Comparison of ENCODE assay signal across 8 cellular contexts in genomic region chr2:236871500-236872001, GRCh38.
DNase-seq lines count a peak whose midpoint lies in the region; ATAC-seq, FAIRE-seq and TF ChIP-seq lines count a peak whose summit lies in the region.

No MANE protein-coding gene starts in this region.

- H3F3A ChIP-seq in GM23248 (ENCODE audit: insufficient read depth), result peaks cover 29% of the 10 kb centered on the region

- H3K9me3 ChIP-seq in GM23248 (ENCODE audit: low read depth), result no peaks in the 10 kb centered on the region

- H4K20me1 ChIP-seq in GM23248 (ENCODE audit: insufficient read depth), result no peaks in the 10 kb centered on the region

- H3K9ac ChIP-seq in GM23248, result peak overlapping the region; percentile 52

- peak; percentile 95 for DNase-seq in GM23248
- peak; percentile 99 for DNase-seq in SIG-M5 (lab: John Stamatoyannopoulos, UW)
- DNase-seq in fibroblast of the aortic adventitia (ENCODE audit: low read depth), result peak; percentile 90
- peak; percentile 85 for DNase-seq in pons (ENCODE audit: low spot score)
- DNase-seq in HUDEP-2 (lab: John Stamatoyannopoulos, UW; ENCODE audit: unreplicated experiment in 76 of 76), result no peak
- DNase-seq in GM12892 (ENCODE audit: insufficient read length), result no peak

- 4 to 5% methylated on average over 6 of the region's 6 CpGs for WGBS in GM23248 (ENCODE audit: low coverage in 1 of 2, low lambda C conversion rate in 2 of 2, missing lambda C conversion rate in 2 of 2), 2 experiments

- TF ChIP-seq POLR2A in GM12892 (IDR thresholded peaks at IDR 0.05; ENCODE audit: low read depth, low read length), result no peak

- H3K9me2 ChIP-seq in GM23248 (ENCODE audit: insufficient read depth), result peaks cover 6% of the 10 kb centered on the region; the same call in 1 of the 2 replicates

- no peaks in the 10 kb centered on the region for H3K79me2 ChIP-seq in GM23248 (ENCODE audit: insufficient read depth)

- peak overlapping the region; percentile 35 for H3K4me2 ChIP-seq in GM23248 (ENCODE audit: unreplicated experiment)

- ATAC-seq in GM19324 (IDR thresholded peaks at IDR 0.05; ENCODE audit: low FRiP score, unreplicated experiment), result no peak
- ATAC-seq in HG03520 (IDR thresholded peaks at IDR 0.05; ENCODE audit: unreplicated experiment), result no peak

- FAIRE-seq in GM12892 (lab: Jason Lieb, UNC), result no peak

- no peaks in the 10 kb centered on the region for H3K27me3 ChIP-seq in GM23248 (replicated peaks; ENCODE audit: insufficient read depth)

- H3K36me3 ChIP-seq in GM23248 (ENCODE audit: low read depth), result no peaks in the 10 kb centered on the region

- peak overlapping the region; percentile 86 for H3K27ac ChIP-seq in GM23248

- TF ChIP-seq CTCF in fibroblast of the aortic adventitia (IDR thresholded peaks at IDR 0.05; ENCODE audit: insufficient read depth, low read length), result no peak

- peaks cover 20% of the 10 kb centered on the region for H3K4me1 ChIP-seq in GM23248 (ENCODE audit: insufficient read depth)

- in situ Hi-C loops in GM23248 (cut with MboI), result no loop called here

- peak overlapping the region; percentile 44 for H2AFZ ChIP-seq in GM23248

- H3K4me3 ChIP-seq in GM23248, result no peak overlapping the region
- H3K4me3 ChIP-seq in fibroblast of the aortic adventitia (ENCODE audit: low read depth, low read length), result no peak overlapping the region

Comparison
In these comparisons a context has a peak if more than half of its experiments do, and no peak if none do; other contexts are left out.
1. DNase-seq: peak in GM23248 (single experiment), SIG-M5 (single experiment), fibroblast of the aortic adventitia (single experiment) and pons (single experiment); none in HUDEP-2 (0 of 76) and GM12892 (single experiment).